In genomic region chr5:150574818-150575537, GRCh38 we compare ENCODE assay signal across 28 cellular contexts.
DNase-seq lines count a peak whose midpoint lies in the region; ATAC-seq and TF ChIP-seq lines count a peak whose summit lies in the region.
"Had no signal": no experiment of that assay in that cellular context is flagged by ENCODE, and none has a peak within 500 bp of the region (broad histone marks: within the 10 kb centered on the region; RNA-seq: fewer than 3 reads in every experiment).

No MANE protein-coding gene starts in this region.

- POLR2A ChIA-PET in SK-N-SH (lab: Yijun Ruan, JAX) = interaction anchor here (0.7 to 3.1 kb wide), 8 partner anchors 11 to 126 kb away, joined by 3 to 15 read pairs (median 4); partner anchors contain the start of gene RBM22

- H3K4ac ChIP-seq in mesenchymal stem cell (ENCODE audit: low read depth in 1 of 2, low read length in 2 of 2) = no peak overlapping the region

- H3K4me1 Mint-ChIP-seq in stimulated activated naive CD8-positive, alpha-beta T cell treated with anti-CD3 and anti-CD28 coated beads, Interleukin-15, amount 100 ng/mL, for 72 hours = no peaks in the 10 kb centered on the region
- no peaks in the 10 kb centered on the region for H3K4me1 Mint-ChIP-seq in activated T-cell treated with anti-CD3 and anti-CD28 coated beads, Interleukin-2, amount 50 U/mL, for 72 hours (ENCODE audit: low read depth)
- H3K4me1 Mint-ChIP-seq: stimulated activated naive B cell treated with anti-CD40 and anti-IgM and Interleukin-4, amounts not matched to agents 10 μg/mL and 1 μg/mL and 100 μg/mL, for 72 hours had no signal

- no peak overlapping the region for H3K14ac ChIP-seq in mesenchymal stem cell (ENCODE audit: low read length in 2 of 2)

- H3K9me2 ChIP-seq in SK-N-SH = no peaks in the 10 kb centered on the region

- no peaks in the 10 kb centered on the region for H3K9me3 Mint-ChIP-seq in stimulated activated naive CD8-positive, alpha-beta T cell treated with anti-CD3 and anti-CD28 coated beads, Interleukin-15, amount 100 ng/mL, for 72 hours
- H3K9me3 Mint-ChIP-seq in activated T-cell treated with anti-CD3 and anti-CD28 coated beads, Interleukin-2, amount 50 U/mL, for 72 hours = no peaks in the 10 kb centered on the region
- H3K9me3 Mint-ChIP-seq: brain; stimulated activated naive B cell treated with anti-CD40 and anti-IgM and Interleukin-4, amounts not matched to agents 10 μg/mL and 1 μg/mL and 100 μg/mL, for 72 hours had no signal

- H3F3A ChIP-seq in SK-N-SH (replicated peaks; ENCODE audit: insufficient read depth) = no peaks in the 10 kb centered on the region

- no peak overlapping the region for H2AK5ac ChIP-seq in mesenchymal stem cell (ENCODE audit: low read length, severe bottlenecking)

- peak overlapping the region; percentile 39; the same call in 1 of the 2 replicates for H3K9ac ChIP-seq in SK-N-SH
- no peak overlapping the region for H3K9ac ChIP-seq in mesenchymal stem cell (ENCODE audit: low read length)

- no peak for ATAC-seq in left ventricle myocardium superior
- ATAC-seq in stimulated activated naive CD8-positive, alpha-beta T cell treated with anti-CD3 and anti-CD28 coated beads, Interleukin-15, amount 100 ng/mL, for 72 hours = peak; percentile 37
- no peak for ATAC-seq in HG03159 (IDR thresholded peaks at IDR 0.05; ENCODE audit: unreplicated experiment)
- no peak for ATAC-seq in HG02763 (IDR thresholded peaks at IDR 0.05; ENCODE audit: unreplicated experiment)
- no peak for ATAC-seq in activated T-cell treated with anti-CD3 and anti-CD28 coated beads, Interleukin-2, amount 50 U/mL, for 72 hours (replicated peaks in 1 of 2)
- ATAC-seq: stimulated activated naive B cell treated with anti-CD40 and anti-IgM and Interleukin-4, amounts not matched to agents 10 μg/mL and 1 μg/mL and 100 μg/mL, for 72 hours had no signal

- H3K18ac ChIP-seq in mesenchymal stem cell (ENCODE audit: low read depth in 1 of 2, low read length in 2 of 2) = no peak overlapping the region

- CTCF ChIA-PET in SK-N-SH (lab: Yijun Ruan, JAX) = interaction anchor here (0.5 to 3.1 kb wide), 19 partner anchors 11 to 177 kb away, joined by 3 to 26 read pairs (median 4); partner anchors contain the start of gene RBM22

- H3K79me2 ChIP-seq in SK-N-SH (ENCODE audit: insufficient read depth) = no peaks in the 10 kb centered on the region

- H2BK120ac ChIP-seq in mesenchymal stem cell (ENCODE audit: low read depth, low read length) = no peak overlapping the region

- DNase-seq in cardiac septum (ENCODE audit: low spot score) = peak; percentile 72
- DNase-seq in left ventricle myocardium superior = no peak
- peak; percentile 97 for DNase-seq in SK-N-SH
- no peak for DNase-seq in mesenchymal stem cell
- DNase-seq in stimulated activated naive CD8-positive, alpha-beta T cell treated with anti-CD3 and anti-CD28 coated beads, Interleukin-15, amount 100 ng/mL, for 72 hours = no peak
- DNase-seq in activated T-cell treated with anti-CD3 and anti-CD28 coated beads, Interleukin-2, amount 50 U/mL, for 72 hours = no peak
- DNase-seq: activated CD4-positive, alpha-beta T cell treated with anti-CD3 and anti-CD28 coated beads, Interleukin-2, amount 50 U/mL, for 48 hours; activated gamma-delta T cell treated with Interleukin-2 at 50 U/mL for 16 hours; C1 segment of cervical spinal cord; DND-41; effector CD4-positive, alpha-beta T cell; erythroblast; IMR-90; NCI-H1105; NCI-H2029; NCI-H2227 treated with DMSO at 0.1 percent for 48 hours; Right ventricle myocardium superior; stimulated activated CD4-positive, alpha-beta T cell treated with anti-CD3 and anti-CD28 coated beads, Interleukin-2, amount 100 ng/mL, for 48 hours; stimulated activated naive B cell treated with anti-CD40 and anti-IgM and Interleukin-4, amounts not matched to agents 10 μg/mL and 1 μg/mL and 100 μg/mL, for 72 hours; SW 1271; T1000 had no signal

- no peaks in the 10 kb centered on the region for H3K27me3 Mint-ChIP-seq in stimulated activated naive CD8-positive, alpha-beta T cell treated with anti-CD3 and anti-CD28 coated beads, Interleukin-15, amount 100 ng/mL, for 72 hours
- no peaks in the 10 kb centered on the region for H3K27me3 Mint-ChIP-seq in activated T-cell treated with anti-CD3 and anti-CD28 coated beads, Interleukin-2, amount 50 U/mL, for 72 hours (ENCODE audit: low read depth)
- H3K27me3 Mint-ChIP-seq: brain; stimulated activated naive B cell treated with anti-CD40 and anti-IgM and Interleukin-4, amounts not matched to agents 10 μg/mL and 1 μg/mL and 100 μg/mL, for 72 hours had no signal

- H3K79me1 ChIP-seq in mesenchymal stem cell (replicated peaks; ENCODE audit: low read length, poor library complexity, severe bottlenecking) = no peaks in the 10 kb centered on the region

- no peak overlapping the region for H3K27ac Mint-ChIP-seq in stimulated activated naive CD8-positive, alpha-beta T cell treated with anti-CD3 and anti-CD28 coated beads, Interleukin-15, amount 100 ng/mL, for 72 hours
- H3K27ac Mint-ChIP-seq in activated T-cell treated with anti-CD3 and anti-CD28 coated beads, Interleukin-2, amount 50 U/mL, for 72 hours = no peak overlapping the region
- H3K27ac Mint-ChIP-seq: stimulated activated naive B cell treated with anti-CD40 and anti-IgM and Interleukin-4, amounts not matched to agents 10 μg/mL and 1 μg/mL and 100 μg/mL, for 72 hours had no signal

- H3K4me3 ChIP-seq in SK-N-SH (ENCODE audit: low read depth in 2 of 2, low read length in 1 of 2) = no peak overlapping the region
- no peak overlapping the region for H3K4me3 ChIP-seq in mesenchymal stem cell (ENCODE audit: insufficient read depth in 1 of 2, low read depth in 1 of 2, low read length in 2 of 2)
- H3K4me3 ChIP-seq: GM12878, HAP-1, thoracic aorta had no signal

- intact Hi-C loops in cardiac septum (cut with DNase I) (no loop called here), left ventricle myocardium superior (cut with micrococcal nuclease) (no loop called here)

- no peak overlapping the region for H4K8ac ChIP-seq in mesenchymal stem cell (ENCODE audit: low read length)

- H3K36me3 ChIP-seq in SK-N-SH (replicated peaks in 1 of 2; ENCODE audit: control insufficient read depth in 1 of 2, insufficient read depth in 2 of 2, low read length in 1 of 2) (no peaks in the 10 kb centered on the region), mesenchymal stem cell (ENCODE audit: control insufficient read depth in 1 of 2, insufficient read depth in 2 of 2, low read depth in 1 of 2, low read length in 2 of 2) (no peaks in the 10 kb centered on the region)
- H3K36me3 ChIP-seq: HAP-1, neutrophil, thoracic aorta had no signal

- peak overlapping the region; percentile 52 for H4K91ac ChIP-seq in mesenchymal stem cell (ENCODE audit: low read length)

- peak overlapping the region; percentile 75 for H2BK15ac ChIP-seq in mesenchymal stem cell (ENCODE audit: low read depth, poor library complexity, severe bottlenecking)

- no peaks in the 10 kb centered on the region for H3K36me3 Mint-ChIP-seq in activated T-cell treated with anti-CD3 and anti-CD28 coated beads, Interleukin-2, amount 50 U/mL, for 72 hours (ENCODE audit: insufficient read depth in 2 of 2)
- H3K36me3 Mint-ChIP-seq: brain; stimulated activated naive B cell treated with anti-CD40 and anti-IgM and Interleukin-4, amounts not matched to agents 10 μg/mL and 1 μg/mL and 100 μg/mL, for 72 hours had no signal

- WGBS in SK-N-SH (ENCODE audit: low lambda C conversion rate) = 60% methylated on average over 9 of the region's 15 CpGs
- WGBS in mesenchymal stem cell = 89% methylated on average over 14 of the region's 15 CpGs

- no peak overlapping the region for H2BK5ac ChIP-seq in mesenchymal stem cell (ENCODE audit: low read depth, low read length, poor library complexity, severe bottlenecking)

- no peak overlapping the region for H3K23ac ChIP-seq in mesenchymal stem cell (ENCODE audit: low read length in 2 of 2)

- H3K9me3 ChIP-seq in SK-N-SH (no peaks in the 10 kb centered on the region), mesenchymal stem cell (ENCODE audit: control insufficient read depth, low read length) (no peaks in the 10 kb centered on the region)
- H3K9me3 ChIP-seq: HAP-1, neutrophil, thoracic aorta had no signal

- H3K4me2 ChIP-seq in SK-N-SH (peak overlapping the region; percentile 52; the same call in 1 of the 2 replicates), mesenchymal stem cell (ENCODE audit: low read length, poor library complexity, severe bottlenecking) (no peak overlapping the region)

- H3K27me3 ChIP-seq in SK-N-SH (ENCODE audit: insufficient read depth) (no peaks in the 10 kb centered on the region), mesenchymal stem cell (ENCODE audit: control insufficient read depth in 1 of 2, insufficient read depth in 1 of 2, low read length in 2 of 2) (peaks cover 0 to 30% of the 10 kb centered on the region in 2 experiments)
- H3K27me3 ChIP-seq: neutrophil had no signal

- peaks cover 8 to 69% of the 10 kb centered on the region in 2 experiments; a peak in 3 of 4 replicates for H3K4me1 ChIP-seq in SK-N-SH (ENCODE audit: control insufficient read depth in 1 of 2, insufficient read depth in 2 of 2, low read depth in 1 of 2, low read length in 1 of 2)
- H3K4me1 ChIP-seq in mesenchymal stem cell (ENCODE audit: control insufficient read depth, insufficient read depth, low read depth, low read length) = peaks cover 10% of the 10 kb centered on the region
- H3K4me1 ChIP-seq: HAP-1 had no signal

- H3K27ac ChIP-seq in SK-N-SH (ENCODE audit: low read depth in 2 of 2, low read length in 1 of 2) (peak overlapping the region; percentile 22 to 99; a peak in 2 of 4 replicates), mesenchymal stem cell (ENCODE audit: low read length, poor library complexity, severe bottlenecking) (no peak overlapping the region)
- H3K27ac ChIP-seq: neutrophil, thoracic aorta had no signal

- H2BK12ac ChIP-seq in mesenchymal stem cell (ENCODE audit: low read length in 2 of 2) = peak overlapping the region in 1 of 2 experiments; percentile 12

- no peak for TF ChIP-seq RAD21 in SK-N-SH (IDR thresholded peaks at IDR 0.05; ENCODE audit: low read length)

- H4K20me1 ChIP-seq in SK-N-SH (ENCODE audit: insufficient read depth) = no peaks in the 10 kb centered on the region

- TF ChIP-seq CTCF in SK-N-SH (IDR thresholded peaks at IDR 0.05) = no peak

- TF ChIP-seq EP300 in SK-N-SH (IDR thresholded peaks at IDR 0.05; ENCODE audit: borderline replicate concordance in 1 of 2, low read depth in 1 of 2, low read length in 1 of 2) = peak; percentile 64 to 97; a peak in 3 of 4 replicates

- H3K4me3 Mint-ChIP-seq in stimulated activated naive CD8-positive, alpha-beta T cell treated with anti-CD3 and anti-CD28 coated beads, Interleukin-15, amount 100 ng/mL, for 72 hours = no peak overlapping the region
- H3K4me3 Mint-ChIP-seq in activated T-cell treated with anti-CD3 and anti-CD28 coated beads, Interleukin-2, amount 50 U/mL, for 72 hours = no peak overlapping the region
- H3K4me3 Mint-ChIP-seq: brain; stimulated activated naive B cell treated with anti-CD40 and anti-IgM and Interleukin-4, amounts not matched to agents 10 μg/mL and 1 μg/mL and 100 μg/mL, for 72 hours had no signal

- H2AFZ ChIP-seq in SK-N-SH (ENCODE audit: low read depth) (peak overlapping the region; percentile 86; the same call in 1 of the 2 replicates), mesenchymal stem cell (ENCODE audit: low read depth, low read length) (no peak overlapping the region)

Comparison
In these comparisons a context has a peak if more than half of its experiments do, and no peak if none do; other contexts are left out.
1. DNase-seq: peak in cardiac septum (single experiment) and SK-N-SH (single experiment); none in left ventricle myocardium superior (single experiment), mesenchymal stem cell (single experiment), stimulated activated naive CD8-positive, alpha-beta T cell treated with anti-CD3 and anti-CD28 coated beads, Interleukin-15, amount 100 ng/mL, for 72 hours (0 of 2) and activated T-cell treated with anti-CD3 and anti-CD28 coated beads, Interleukin-2, amount 50 U/mL, for 72 hours (0 of 2).